ENCODE assay signal across 8 cellular contexts in genomic region chr12:27779837-27780611, GRCh38. TPM values are rescaled to one million over a fixed set of nuclear protein-coding genes. Genes with fewer than 3 reads are reported as not detected.
A peak's percentile ranks its signal among the peaks of the same experiment; 100 is the strongest.
DNase-seq lines count a peak whose midpoint lies in the region; ATAC-seq, FAIRE-seq and TF ChIP-seq lines count a peak whose summit lies in the region.

Gene KLHL42, plus strand, starts transcription at chr12:27780233. Its CDS starts 98 bp downstream, at chr12:27780331.
Gene MANSC4, minus strand, starts transcription at chr12:27780236. Its CDS starts 8,960 bp downstream, at chr12:27771276.

- H4K20me1 ChIP-seq in IMR-90 (ENCODE audit: insufficient read depth, low read length) = no peaks in the 10 kb centered on the region

- peak within 1 kb of the TSS; percentile 89 to 99 for H4K8ac ChIP-seq in IMR-90 (ENCODE audit: low read depth in 2 of 2, low read length in 2 of 2)

- no peak for TF ChIP-seq CTCF in IMR-90 (conservative IDR thresholded peaks at IDR 0.05; ENCODE audit: low read depth, low read length)
- TF ChIP-seq CTCF in RWPE2 (IDR thresholded peaks at IDR 0.05; ENCODE audit: poor library complexity, severe bottlenecking) = peak; percentile 10
- no peak for TF ChIP-seq CTCF in neutrophil (IDR thresholded peaks at IDR 0.05)
- TF ChIP-seq CTCF in suprapubic skin (IDR thresholded peaks at IDR 0.05) = no peak

- peak within 1 kb of the TSS; percentile 99 for H2AK5ac ChIP-seq in IMR-90 (ENCODE audit: low read depth, low read length)

- in situ Hi-C loops in IMR-90 (cut with MboI; ENCODE audit: low sequenced_read_pairs) = no loop called here

- no peak for FAIRE-seq in frontal cortex (lab: Jason Lieb, UNC)

- H3K4me1 ChIP-seq in IMR-90 (ENCODE audit: control insufficient read depth, insufficient read depth, low read length) (peaks cover 15% of the 10 kb centered on the region), RWPE2 (ENCODE audit: insufficient read depth, poor library complexity, severe bottlenecking) (no peaks in the 10 kb centered on the region), neutrophil (ENCODE audit: control insufficient read depth in 1 of 2, insufficient read depth in 1 of 2, low read depth in 1 of 2, low read length in 1 of 2) (peaks cover 15% of the 10 kb centered on the region in 2 experiments), suprapubic skin (peaks cover 27% of the 10 kb centered on the region)

- H3K9me3 ChIP-seq in IMR-90 (ENCODE audit: control insufficient read depth, insufficient read depth, low read length) (no peaks in the 10 kb centered on the region), RWPE2 (ENCODE audit: severe bottlenecking) (no peaks in the 10 kb centered on the region), neutrophil (no peaks in the 10 kb centered on the region), suprapubic skin (no peaks in the 10 kb centered on the region)

- peak within 1 kb of the TSS; percentile 95 for H2AK9ac ChIP-seq in IMR-90 (replicated peaks; ENCODE audit: low read depth, low read length, poor library complexity)

- H3K4ac ChIP-seq in IMR-90 (ENCODE audit: low read depth, low read length) = peak within 1 kb of the TSS; percentile 99

- H2BK120ac ChIP-seq in IMR-90 (ENCODE audit: low read depth, low read length) = peak within 1 kb of the TSS; percentile 96

- peak within 1 kb of the TSS; percentile 91 for H3K18ac ChIP-seq in IMR-90 (ENCODE audit: low read depth, low read length)

- H3K14ac ChIP-seq in IMR-90 (replicated peaks; ENCODE audit: low read depth, low read length) = peak within 1 kb of the TSS; percentile 100

- peaks cover 2% of the 10 kb centered on the region for H3K9me1 ChIP-seq in IMR-90 (ENCODE audit: insufficient read depth, low read length)

- peak within 1 kb of the TSS; percentile 96 for H4K5ac ChIP-seq in IMR-90 (ENCODE audit: low read depth, low read length)

- peak within 1 kb of the TSS; percentile 61 for H3K4me3 ChIP-seq in IMR-90 (ENCODE audit: insufficient read depth, low read depth, low read length)
- H3K4me3 ChIP-seq in RWPE2 (ENCODE audit: severe bottlenecking) = peak within 1 kb of the TSS; percentile 63
- H3K4me3 ChIP-seq in neutrophil (ENCODE audit: low read depth in 1 of 2, low read length in 1 of 2) = peak within 1 kb of the TSS; percentile 61 to 65
- H3K4me3 ChIP-seq in suprapubic skin = peak within 1 kb of the TSS; percentile 73

- peak within 1 kb of the TSS; percentile 94 for H3K9ac ChIP-seq in IMR-90 (ENCODE audit: low read depth, low read length)

- H2BK5ac ChIP-seq in IMR-90 (ENCODE audit: low read depth, low read length, poor library complexity, severe bottlenecking) = peak within 1 kb of the TSS; percentile 71

- peak within 1 kb of the TSS; percentile 82 for H2BK20ac ChIP-seq in IMR-90 (ENCODE audit: low read depth, low read length)

- DNase-seq in Daoy (ENCODE audit: low read depth) (peak; percentile 84), IMR-90 (peak; percentile 73), RWPE2 (ENCODE audit: low spot score) (peak; percentile 34), frontal cortex (ENCODE audit: low spot score in 2 of 2) (peak; percentile 71 to 78), suprapubic skin (ENCODE audit: low spot score in 2 of 2) (peak; percentile 76 to 84)
- DNase-seq in activated gamma-delta T cell treated with anti-CD3 and anti-CD28 coated beads, Interleukin-2, amount 50 U/mL, for 16 hours (ENCODE audit: low read depth) = peak; percentile 42

- peak within 1 kb of the TSS; percentile 86 for H3K56ac ChIP-seq in IMR-90 (ENCODE audit: extremely low read depth, insufficient read depth, low read length)

- BruUV-seq in IMR-90 (replicated peaks; lab: Mats Ljungman, UMichigan) = no TSS peak

- H3K27ac ChIP-seq in IMR-90 (ENCODE audit: insufficient read depth, low read length) = peak within 1 kb of the TSS; percentile 77
- H3K27ac ChIP-seq in RWPE2 (ENCODE audit: poor library complexity, severe bottlenecking) = peak within 1 kb of the TSS; percentile 70
- H3K27ac ChIP-seq in neutrophil = peak within 1 kb of the TSS; percentile 75
- peak within 1 kb of the TSS; percentile 90 for H3K27ac ChIP-seq in suprapubic skin

- WGBS in IMR-90 (ENCODE audit: extremely low coverage in 2 of 2, insufficient read length in 1 of 2), 2 experiments = 0% methylated on average over 65 of the region's 108 CpGs; no CpG with 5 or more reads in 1 of the 2 experiments
- 0% methylated on average over 5 of the region's 108 CpGs for WGBS in suprapubic skin

- H3K4me2 ChIP-seq in IMR-90 (ENCODE audit: low read depth, low read length) = peak within 1 kb of the TSS; percentile 99

- intact Hi-C loops in IMR-90 (cut with micrococcal nuclease) = no loop called here

- CTCF ChIA-PET in IMR-90 (lab: Yijun Ruan, JAX) = interaction anchor here (0.6 kb wide), 1 partner anchor 104 kb away, joined by 5 read pairs; no protein-coding TSS in a partner anchor

- POLR2A ChIA-PET in IMR-90 (lab: Charles Lee; ENCODE audit: unreplicated experiment) = no interaction called here

- H3K36me3 ChIP-seq in IMR-90 (ENCODE audit: control insufficient read depth, insufficient read depth, low read length) = 0 out of 2 replicates have a peak, but pooled peaks cover 5% of the 10 kb centered on the region
- peaks cover 3% of the 10 kb centered on the region; the same call in 1 of the 2 replicates for H3K36me3 ChIP-seq in RWPE2 (ENCODE audit: low read depth)
- H3K36me3 ChIP-seq in neutrophil = no peaks in the 10 kb centered on the region
- H3K36me3 ChIP-seq in suprapubic skin = no peaks in the 10 kb centered on the region

- no peak for TF ChIP-seq RAD21 in IMR-90 (IDR thresholded peaks at IDR 0.05; ENCODE audit: low read length)

- H2AFZ ChIP-seq in IMR-90 (replicated peaks; ENCODE audit: low read length, poor library complexity) = peak within 1 kb of the TSS; percentile 96

- TF ChIP-seq POLR2A in IMR-90 (IDR thresholded peaks at IDR 0.05; ENCODE audit: low read depth, low read length) (no peak), suprapubic skin (IDR thresholded peaks at IDR 0.05) (peak in 1 of 2 donors; percentile 15)

- peak within 1 kb of the TSS; percentile 98 for H4K91ac ChIP-seq in IMR-90 (ENCODE audit: insufficient read depth, low read depth, low read length)

- no peak for TF ChIP-seq EP300 in suprapubic skin (IDR thresholded peaks at IDR 0.05)

- dilution Hi-C loops in IMR-90 (cut with HindIII; ENCODE audit: low sequenced_read_pairs, unreplicated experiment) = no loop called here

- ATAC-seq in GM21576 (IDR thresholded peaks at IDR 0.05; ENCODE audit: unreplicated experiment) (peak; percentile 78), IMR-90 (ENCODE audit: low read depth) (peak; percentile 88), RWPE2 (ENCODE audit: low read depth) (peak; percentile 67)

- peak within 1 kb of the TSS; percentile 99 for H3K23ac ChIP-seq in IMR-90 (ENCODE audit: low read depth, low read length)

- no peaks in the 10 kb centered on the region for H3K27me3 ChIP-seq in IMR-90 (ENCODE audit: control insufficient read depth, insufficient read depth, low read length)
- H3K27me3 ChIP-seq in RWPE2 (ENCODE audit: insufficient read depth, poor library complexity, severe bottlenecking) = no peaks in the 10 kb centered on the region
- H3K27me3 ChIP-seq in neutrophil = no peaks in the 10 kb centered on the region
- H3K27me3 ChIP-seq in suprapubic skin = no peaks in the 10 kb centered on the region

- peak within 1 kb of the TSS; percentile 67; the same call in 2 of the 3 replicates for H2BK15ac ChIP-seq in IMR-90 (ENCODE audit: low read depth, low read length)

- peaks cover 7 to 44% of the 10 kb centered on the region in 2 experiments; a peak in 3 of 4 replicates for H3K79me1 ChIP-seq in IMR-90 (ENCODE audit: low read depth in 1 of 2, low read length in 2 of 2)

TF ChIP-seq in IMR-90, 13 proteins besides CTCF, POLR2A, EP300 and RAD21:
- TF ChIP-seq MAZ (IDR thresholded peaks at IDR 0.05; ENCODE audit: borderline replicate concordance, low read depth, low read length) (peak; percentile 27; the same call in 1 of the 2 replicates), BHLHE40 (IDR thresholded peaks at IDR 0.05; ENCODE audit: low read depth, low read length) (no peak), CHD1 (IDR thresholded peaks at IDR 0.05; ENCODE audit: low read depth, low read length) (0 out of 2 replicates have a peak, but pooled peaks have one; percentile 19)

RNA-seq across cellular contexts. Expression of gene KLHL42, which starts in this region (rescaled TPM):
- total RNA-seq in Daoy (2014; rRNA removed; shearing (Covaris generic)) = 20.2 and 27.7 TPM in 2 replicates
- 28.3 and 33.1 TPM in 2 replicates for total RNA-seq in IMR-90 (2012; rRNA removed)
- 16.0 and 16.7 TPM in 2 replicates for polyA plus RNA-seq in IMR-90 (2012; rRNA removed)
- polyA plus RNA-seq in IMR-90 (2012; cell fraction: cytosol; rRNA removed) = 5.9 and 12.5 TPM in 2 replicates
- 40.8 and 46.2 TPM in 2 replicates for polyA plus RNA-seq in IMR-90 (2012; cell fraction: nucleus; rRNA removed; ENCODE audit: low replicate concordance)
- 56.3 TPM for total RNA-seq in frontal cortex
- 10 to 100 TPM; 14.0 to 30.3 (median 25.0) TPM for total RNA-seq in suprapubic skin

RNA-seq across cellular contexts. Expression of gene MANSC4, which starts in this region (rescaled TPM):
- total RNA-seq in Daoy (2014; rRNA removed; shearing (Covaris generic)) = not detected in 2 replicates
- total RNA-seq in IMR-90 (2012; rRNA removed) (not detected in 2 replicates), frontal cortex (0.41 TPM), suprapubic skin (not detected)
- polyA plus RNA-seq in IMR-90 (2012; rRNA removed) = not detected in 2 replicates
- not detected in 2 replicates for polyA plus RNA-seq in IMR-90 (2012; cell fraction: cytosol; rRNA removed)
- polyA plus RNA-seq in IMR-90 (2012; cell fraction: nucleus; rRNA removed; ENCODE audit: low replicate concordance) = 0.08 TPM in 1 of 2 replicates, not detected in the other

Comparison
In these comparisons a context has a peak if more than half of its experiments do, and no peak if none do; other contexts are left out.
1. Peak in every context shown above with its lines: DNase-seq, ATAC-seq, H3K4me3 ChIP-seq and H3K27ac ChIP-seq.
2. DNase-seq: peak in every context shown above with its lines; median percentile 84 in Daoy; 80 in suprapubic skin; 74 in frontal cortex; 73 in IMR-90; 42 in activated gamma-delta T cell treated with anti-CD3 and anti-CD28 coated beads, Interleukin-2, amount 50 U/mL, for 16 hours; 34 in RWPE2.